Comparison of ENCODE assay signal across 8 cellular contexts in genomic region chr17:82528484-82529265, GRCh38.
DNase-seq lines count a peak whose midpoint lies in the region; ATAC-seq and TF ChIP-seq lines count a peak whose summit lies in the region.

No MANE protein-coding gene starts in this region.

- in situ Hi-C loops in ACHN (cut with HindIII; ENCODE audit: low pct_ligation_motif_present, low pct_unique_long_range_greater_than_20kb, low sequenced_read_pairs): no loop called here

- CTCF ChIA-PET in RWPE1 (lab: Yijun Ruan, JAX): interaction anchor here (0.5 to 0.6 kb wide), 3 partner anchors 13 to 106 kb away, joined by 4 to 5 read pairs (median 4); no protein-coding TSS in a partner anchor

- peak; percentile 83 for DNase-seq in ACHN
- peak; percentile 78 for DNase-seq in RWPE1 (ENCODE audit: low spot score)
- DNase-seq in epithelial cell of prostate (ENCODE audit: low read depth, low spot score): no peak
- peak; percentile 21 for DNase-seq in nephron progenitor cell

- H3K9me3 Mint-ChIP-seq in nephron progenitor cell: no peaks in the 10 kb centered on the region

- H3K4me1 Mint-ChIP-seq in nephron progenitor cell: peaks cover 61% of the 10 kb centered on the region

- peak overlapping the region; percentile 79 for H3K27ac Mint-ChIP-seq in nephron progenitor cell

- 0 out of 3 replicates have a peak, but pooled peaks have one; percentile 17 for TF ChIP-seq CTCF in GM12872 (IDR thresholded peaks at IDR 0.05; ENCODE audit: insufficient read depth, low read depth, low read length)
- TF ChIP-seq CTCF in RWPE1 (conservative IDR thresholded peaks at IDR 0.05; ENCODE audit: low read depth): peak; percentile 94
- peak; percentile 9 for TF ChIP-seq CTCF in nephron progenitor cell (IDR thresholded peaks at IDR 0.05)

- peak overlapping the region; percentile 2 for H3K4me3 Mint-ChIP-seq in nephron progenitor cell

- no peak for ATAC-seq in GM21619 (IDR thresholded peaks at IDR 0.05; ENCODE audit: unreplicated experiment)
- ATAC-seq in HG03354 (IDR thresholded peaks at IDR 0.05; ENCODE audit: poor library complexity, severe bottlenecking, unreplicated experiment): no peak
- ATAC-seq in HG02938 (IDR thresholded peaks at IDR 0.05; ENCODE audit: unreplicated experiment): no peak

- H3K27ac ChIP-seq in RWPE1 (peak overlapping the region; percentile 92), epithelial cell of prostate (peak overlapping the region; percentile 92)

- no peaks in the 10 kb centered on the region for H3K27me3 Mint-ChIP-seq in nephron progenitor cell (ENCODE audit: low read depth, poor library complexity)

- peaks cover 24% of the 10 kb centered on the region for H3K36me3 Mint-ChIP-seq in nephron progenitor cell (ENCODE audit: low read depth)

- POLR2A ChIA-PET in RWPE1 (lab: Yijun Ruan, JAX; ENCODE audit: low non-redundant PET): interaction anchor here (0.6 to 0.7 kb wide), 2 partner anchors 13 to 28 kb away, joined by 3 to 7 read pairs; no protein-coding TSS in a partner anchor

Comparison
In these comparisons a context has a peak if more than half of its experiments do, and no peak if none do; other contexts are left out.
1. CTCF ChIP-seq: peak in every context shown above with its lines; median percentile 94 in RWPE1; 17 in GM12872; 9 in nephron progenitor cell.